ENCODE assay signal across 25 cellular contexts in genomic region chr22:41177626-41178424, GRCh38. TPM values are rescaled to one million over a fixed set of nuclear protein-coding genes. Genes with fewer than 3 reads are reported as not detected.
A peak's percentile ranks its signal among the peaks of the same experiment; 100 is the strongest.
DNase-seq lines count a peak whose midpoint lies in the region; ATAC-seq, FAIRE-seq and TF ChIP-seq lines count a peak whose summit lies in the region.
"Had no signal": no experiment of that assay in that cellular context is flagged by ENCODE, and none has a peak within 500 bp of the region (broad histone marks: within the 10 kb centered on the region; RNA-seq: fewer than 3 reads in every experiment).

No MANE protein-coding gene starts in this region.

- no peak overlapping the region for H3K4me3 Mint-ChIP-seq in WTC11
- H3K4me3 Mint-ChIP-seq in endothelial cell (ENCODE audit: unreplicated experiment), result peak overlapping the region; percentile 76
- H3K4me3 Mint-ChIP-seq: CD4-positive, CD25-positive, alpha-beta regulatory T cell; T-helper 1 cell treated with Interleukin-12 subunit alpha and Interleukin-12 subunit beta and Interleukin-4 antibody, amounts not matched to agents 30 μg/mL and 1 μg/mL, for 36 hours had no signal

- H3K9me3 ChIP-seq in pancreas, result no peaks in the 10 kb centered on the region
- H3K9me3 ChIP-seq: esophagus muscularis mucosa, left lung, sigmoid colon had no signal

- POLR2A ChIA-PET in WTC11 (lab: Charles Lee), result no interaction called here

- H3K27me3 Mint-ChIP-seq in WTC11 (ENCODE audit: low read depth), result no peaks in the 10 kb centered on the region
- peaks cover 19% of the 10 kb centered on the region for H3K27me3 Mint-ChIP-seq in endothelial cell (ENCODE audit: unreplicated experiment)
- H3K27me3 Mint-ChIP-seq: CD4-positive, CD25-positive, alpha-beta regulatory T cell had no signal

- H3K27ac Mint-ChIP-seq in WTC11 (0 out of 2 replicates have a peak overlapping the region, but pooled peaks have one; percentile 15), endothelial cell (ENCODE audit: unreplicated experiment) (no peak overlapping the region)
- H3K27ac Mint-ChIP-seq: T-helper 1 cell treated with Interleukin-12 subunit alpha and Interleukin-12 subunit beta and Interleukin-4 antibody, amounts not matched to agents 30 μg/mL and 1 μg/mL, for 36 hours had no signal

- H3K4me1 ChIP-seq in pancreas (no peaks in the 10 kb centered on the region), mesendoderm (ENCODE audit: control insufficient read depth, low read depth, low read length) (no peaks in the 10 kb centered on the region)

- H3K18ac ChIP-seq in mesendoderm (ENCODE audit: low read length), result no peak overlapping the region

- H3K56ac ChIP-seq in mesendoderm (ENCODE audit: low read length), result no peak overlapping the region

- no peak overlapping the region for H2AK5ac ChIP-seq in mesendoderm (ENCODE audit: low read length)

- H4K8ac ChIP-seq in mesendoderm (ENCODE audit: low read depth, low read length), result no peak overlapping the region

- peaks cover 15% of the 10 kb centered on the region for H3K4me1 Mint-ChIP-seq in WTC11
- peaks cover 31% of the 10 kb centered on the region for H3K4me1 Mint-ChIP-seq in endothelial cell (ENCODE audit: unreplicated experiment)

- no peak for ATAC-seq in WTC11
- ATAC-seq in pancreas, result peak in 3 of 4 donors; percentile 13 to 22 (median 17)
- ATAC-seq in HG02870 (IDR thresholded peaks at IDR 0.05; ENCODE audit: unreplicated experiment), result no peak

- H3K4me3 ChIP-seq in AG10803 (ENCODE audit: low read length) (no peak overlapping the region), pancreas (no peak overlapping the region), mesendoderm (ENCODE audit: low read length) (no peak overlapping the region)
- H3K4me3 ChIP-seq: esophagus muscularis mucosa, left lung, sigmoid colon had no signal

- H3K9me3 Mint-ChIP-seq in WTC11 (0 out of 2 replicates have a peak, but pooled peaks cover under 1% of the 10 kb centered on the region), endothelial cell (ENCODE audit: unreplicated experiment) (no peaks in the 10 kb centered on the region)
- H3K9me3 Mint-ChIP-seq: CD4-positive, CD25-positive, alpha-beta regulatory T cell; T-helper 1 cell treated with Interleukin-12 subunit alpha and Interleukin-12 subunit beta and Interleukin-4 antibody, amounts not matched to agents 30 μg/mL and 1 μg/mL, for 36 hours had no signal

- no peaks in the 10 kb centered on the region for H3K79me2 ChIP-seq in mesendoderm (ENCODE audit: control insufficient read depth, insufficient read depth, low read length)

- no peak overlapping the region for H3K9ac ChIP-seq in mesendoderm (ENCODE audit: low read length)

- H2BK15ac ChIP-seq in mesendoderm (replicated peaks; ENCODE audit: low read depth), result no peak overlapping the region

- H4K5ac ChIP-seq in mesendoderm (ENCODE audit: low read length), result no peak overlapping the region

- no peak overlapping the region for H3K4ac ChIP-seq in mesendoderm (ENCODE audit: low read depth, low read length)

- CTCF ChIA-PET in WTC11 (lab: Charles Lee), result no interaction called here

- H3K23ac ChIP-seq in mesendoderm (ENCODE audit: low read length), result no peak overlapping the region

- H3K27ac ChIP-seq in pancreas (no peak overlapping the region), mesendoderm (ENCODE audit: low read depth, low read length) (no peak overlapping the region)
- H3K27ac ChIP-seq: esophagus muscularis mucosa, left lung, sigmoid colon, WERI-Rb-1 had no signal

- no peak for FAIRE-seq in pancreas (lab: Jason Lieb, UNC)
- FAIRE-seq: G401.6, GM19239, H54 had no signal

- DNase-seq in AG10803 (ENCODE audit: low read depth) (peak; percentile 25), WTC11 (ENCODE audit: low spot score) (no peak), endothelial cell (ENCODE audit: low spot score) (no peak), pancreas (no peak), NCI-H345 (lab: John Stamatoyannopoulos, UW) (no peak), mesendoderm (no peak)
- DNase-seq in stimulated activated CD4-positive, alpha-beta T cell treated with anti-CD3 and anti-CD28 coated beads, Interleukin-2, amount 100 ng/mL, for 48 hours, result no peak
- DNase-seq: ACHN; activated CD4-positive, alpha-beta T cell treated with anti-CD3 and anti-CD28 coated beads, Interleukin-2, amount 50 U/mL, for 48 hours; CD4-positive, CD25-positive, alpha-beta regulatory T cell; DMS 273 treated with DMSO at 0.1 percent for 48 hours; left lung; NCI-H146; NCI-H2171; NCI-H774; SIG-M5; stimulated activated CD4-positive, alpha-beta T cell treated with anti-CD3 and anti-CD28 coated beads, Interleukin-2, amount 100 ng/mL, for 24 hours; WERI-Rb-1 had no signal

- H3K4me2 ChIP-seq in mesendoderm (ENCODE audit: low read length), result no peak overlapping the region

- H3K79me1 ChIP-seq in mesendoderm (ENCODE audit: low read length), result no peaks in the 10 kb centered on the region

- intact Hi-C loops in pancreas (cut with DNase I), result no loop called here

- H2BK120ac ChIP-seq in mesendoderm (ENCODE audit: low read depth, low read length), result no peak overlapping the region

- H3K36me3 ChIP-seq in pancreas, result peaks cover 13 to 65% (median 44%) of the 10 kb centered on the region in 3 donors
- H3K36me3 ChIP-seq in mesendoderm (ENCODE audit: control insufficient read depth, insufficient read depth, low read length), result peaks cover 34% of the 10 kb centered on the region

- TF ChIP-seq CTCF in AG10803 (conservative IDR thresholded peaks at IDR 0.05; ENCODE audit: low read length) (no peak), WTC11 (IDR thresholded peaks at IDR 0.05) (no peak), endothelial cell (IDR thresholded peaks at IDR 0.05; ENCODE audit: unreplicated experiment) (no peak), pancreas (IDR thresholded peaks at IDR 0.05) (no peak)

- H2BK5ac ChIP-seq in mesendoderm (ENCODE audit: low read length), result no peak overlapping the region

- WGBS in pancreas, 2 donors, result 95 to 96% methylated on average over 9 of the region's 9 CpGs
- WGBS in mesendoderm (ENCODE audit: extremely low coverage, insufficient coverage, low lambda C conversion rate), result no CpG with 5 or more reads among the region's 9 CpGs

- H3K36me3 Mint-ChIP-seq in WTC11 (peaks cover 66% of the 10 kb centered on the region), endothelial cell (ENCODE audit: low read depth, unreplicated experiment) (peaks cover 45% of the 10 kb centered on the region)

- H3K27me3 ChIP-seq in pancreas (no peaks in the 10 kb centered on the region), mesendoderm (ENCODE audit: insufficient read depth, low read length, poor library complexity) (no peaks in the 10 kb centered on the region)
- H3K27me3 ChIP-seq: esophagus muscularis mucosa, left lung, sigmoid colon had no signal

TF ChIP-seq in WTC11, 78 proteins besides CTCF, POLR2A, EP300 and RAD21 (continues in another document):
- TF ChIP-seq TP53 (CRISPR knock-in tag; IDR thresholded peaks at IDR 0.05), result no peak
- no peak for TF ChIP-seq ATF6 (CRISPR knock-in tag; IDR thresholded peaks at IDR 0.05)
- TF ChIP-seq, protein P1, sequence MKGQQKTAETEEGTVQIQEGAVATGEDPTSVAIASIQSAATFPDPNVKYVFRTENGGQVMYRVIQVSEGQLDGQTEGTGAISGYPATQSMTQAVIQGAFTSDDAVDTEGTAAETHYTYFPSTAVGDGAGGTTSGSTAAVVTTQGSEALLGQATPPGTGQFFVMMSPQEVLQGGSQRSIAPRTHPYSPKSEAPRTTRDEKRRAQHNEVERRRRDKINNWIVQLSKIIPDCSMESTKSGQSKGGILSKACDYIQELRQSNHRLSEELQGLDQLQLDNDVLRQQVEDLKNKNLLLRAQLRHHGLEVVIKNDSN (CRISPR knock-in tag; IDR thresholded peaks at IDR 0.05), result no peak
- no peak for TF ChIP-seq NR2C2 (CRISPR knock-in tag; IDR thresholded peaks at IDR 0.05)
- TF ChIP-seq, protein P2, sequence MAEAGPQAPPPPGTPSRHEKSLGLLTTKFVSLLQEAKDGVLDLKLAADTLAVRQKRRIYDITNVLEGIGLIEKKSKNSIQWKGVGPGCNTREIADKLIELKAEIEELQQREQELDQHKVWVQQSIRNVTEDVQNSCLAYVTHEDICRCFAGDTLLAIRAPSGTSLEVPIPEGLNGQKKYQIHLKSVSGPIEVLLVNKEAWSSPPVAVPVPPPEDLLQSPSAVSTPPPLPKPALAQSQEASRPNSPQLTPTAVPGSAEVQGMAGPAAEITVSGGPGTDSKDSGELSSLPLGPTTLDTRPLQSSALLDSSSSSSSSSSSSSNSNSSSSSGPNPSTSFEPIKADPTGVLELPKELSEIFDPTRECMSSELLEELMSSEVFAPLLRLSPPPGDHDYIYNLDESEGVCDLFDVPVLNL (CRISPR knock-in tag; IDR thresholded peaks at IDR 0.05; ENCODE audit: borderline replicate concordance, low read depth), result no peak
- TF ChIP-seq ZNF512 (CRISPR knock-in tag; IDR thresholded peaks at IDR 0.05; ENCODE audit: borderline replicate concordance), result no peak
- TF ChIP-seq TEAD1 (CRISPR knock-in tag; IDR thresholded peaks at IDR 0.05), result no peak

RNA-seq across cellular contexts. Expression of gene L3MBTL2, which starts 27.3 kb away (rescaled TPM):
- total RNA-seq in WTC11 (2021) (25.2 to 28.0 TPM (median 25.6 TPM) in 3 replicates), endothelial cell (ENCODE audit: unreplicated experiment) (20.1 TPM), pancreas (10 to 100 TPM in 2 of 6 donors, 1 to 10 TPM in 4; 7.9 to 13.2 (median 9.4) TPM)
- polyA plus RNA-seq in pancreas, result 10 to 100 TPM; 11.9 to 15.9 TPM
- polyA plus RNA-seq in mesendoderm (2013, experiment 1 of 2), result 14.7 TPM
- 15.1 TPM for polyA plus RNA-seq in mesendoderm (2013, experiment 2 of 2)

Comparison
In these comparisons a context has a peak if more than half of its experiments do, and no peak if none do; other contexts are left out.
1. ATAC-seq: peak in pancreas (3 of 4); none in WTC11 (single experiment) and HG02870 (single experiment).